In genomic region chr14:24428628-24429394, GRCh38 we compare ENCODE assay signal across 8 cellular contexts. TPM values are rescaled to one million over a fixed set of nuclear protein-coding genes. Genes with fewer than 3 reads are reported as not detected.
DNase-seq lines count a peak whose midpoint lies in the region; ATAC-seq and TF ChIP-seq lines count a peak whose summit lies in the region.

No MANE protein-coding gene starts in this region.

- no peaks in the 10 kb centered on the region for H3K27me3 Mint-ChIP-seq in activated CD4-positive, alpha-beta memory T cell treated with anti-CD3 and anti-CD28 coated beads for 36 hours
- no peaks in the 10 kb centered on the region for H3K27me3 Mint-ChIP-seq in glutamatergic neuron (ENCODE audit: unreplicated experiment)

- peak overlapping the region; percentile 96 for H3K27ac Mint-ChIP-seq in activated CD4-positive, alpha-beta memory T cell treated with anti-CD3 and anti-CD28 coated beads for 36 hours
- H3K27ac Mint-ChIP-seq in glutamatergic neuron (ENCODE audit: unreplicated experiment): no peak overlapping the region

- H3K4me3 Mint-ChIP-seq in activated CD4-positive, alpha-beta memory T cell treated with anti-CD3 and anti-CD28 coated beads for 36 hours: peak overlapping the region; percentile 88
- peak overlapping the region; percentile 83 for H3K4me3 Mint-ChIP-seq in glutamatergic neuron (ENCODE audit: unreplicated experiment)

- H3K4me1 Mint-ChIP-seq in activated CD4-positive, alpha-beta memory T cell treated with anti-CD3 and anti-CD28 coated beads for 36 hours (ENCODE audit: low read depth): peaks cover 50% of the 10 kb centered on the region
- no peaks in the 10 kb centered on the region for H3K4me1 Mint-ChIP-seq in glutamatergic neuron (ENCODE audit: low read depth, unreplicated experiment)

- H3K4me3 ChIP-seq in HFF-Myc (replicated peaks; ENCODE audit: low read depth, low read length) (peak overlapping the region; percentile 61), skin epidermis (peak overlapping the region in 2 of 7 experiments; percentile 59 to 73)

- intact Hi-C loops in activated CD4-positive, alpha-beta memory T cell treated with anti-CD3 and anti-CD28 coated beads for 36 hours (cut with micrococcal nuclease): no loop called here

- POLR2A ChIA-PET in activated CD4-positive, alpha-beta memory T cell treated with anti-CD3 and anti-CD28 coated beads for 36 hours (lab: Charles Lee): interaction anchor here (0.7 to 4.0 kb wide), 5 partner anchors 13 to 315 kb away, joined by 3 to 67 read pairs (median 19); partner anchors contain the start of genes ADCY4, DCAF11, NRL and SDR39U1
- POLR2A ChIA-PET in HEK293T (lab: Yijun Ruan, JAX): interaction anchor here (0.9 to 3.8 kb wide), 7 partner anchors 14 to 186 kb away, joined by 3 to 46 read pairs (median 13); partner anchors contain the start of genes CIDEB, NYNRIN, SDR39U1 and TINF2

- no peak for ATAC-seq in HG02870 (IDR thresholded peaks at IDR 0.05; ENCODE audit: unreplicated experiment)

- H3K36me3 Mint-ChIP-seq in activated CD4-positive, alpha-beta memory T cell treated with anti-CD3 and anti-CD28 coated beads for 36 hours: peaks cover 14% of the 10 kb centered on the region
- H3K36me3 Mint-ChIP-seq in glutamatergic neuron (ENCODE audit: unreplicated experiment): no peaks in the 10 kb centered on the region

- CTCF ChIA-PET in activated CD4-positive, alpha-beta memory T cell treated with anti-CD3 and anti-CD28 coated beads for 36 hours (lab: Charles Lee): interaction anchor here (0.9 to 21.1 kb wide), 5 partner anchors 8 to 99 kb away, joined by 4 to 968 read pairs (median 89); partner anchors contain the start of genes ADCY4, RIPK3 and SDR39U1
- CTCF ChIA-PET in HEK293T (lab: Yijun Ruan, JAX): interaction anchor here (0.7 to 6.3 kb wide), 2 partner anchors 63 to 98 kb away, joined by 3 to 145 read pairs; partner anchors contain the start of gene ADCY4

- no peak for TF ChIP-seq CTCF in HFF-Myc (IDR thresholded peaks at IDR 0.05; ENCODE audit: low read depth, low read length, missing control alignments)
- TF ChIP-seq CTCF in glutamatergic neuron (IDR thresholded peaks at IDR 0.05; ENCODE audit: partially characterized antibody, unreplicated experiment): no peak
- no peak for TF ChIP-seq CTCF in GM10266 (IDR thresholded peaks at IDR 0.05; ENCODE audit: control insufficient read depth, insufficient read depth, low read depth, missing control alignments)

- H3K9me3 Mint-ChIP-seq in activated CD4-positive, alpha-beta memory T cell treated with anti-CD3 and anti-CD28 coated beads for 36 hours: no peaks in the 10 kb centered on the region
- no peaks in the 10 kb centered on the region for H3K9me3 Mint-ChIP-seq in glutamatergic neuron (ENCODE audit: unreplicated experiment)

- H3K27ac ChIP-seq in skin epidermis: peak overlapping the region; percentile 86 to 99 (median 97)

- DNase-seq in HFF-Myc (ENCODE audit: extremely low read depth, low read depth): no peak
- peak; percentile 5 for DNase-seq in activated CD4-positive, alpha-beta memory T cell treated with anti-CD3 and anti-CD28 coated beads for 36 hours
- no peak for DNase-seq in glutamatergic neuron
- no peak for DNase-seq in GM10266 (ENCODE audit: extremely low spot score)
- no peak for DNase-seq in HEK293T (ENCODE audit: extremely low spot score)
- DNase-seq in UCSD-AML1 (lab: John Stamatoyannopoulos, UW; ENCODE audit: unreplicated experiment): no peak

TF ChIP-seq in HEK293T, 16 proteins besides CTCF, POLR2A, EP300 and RAD21:
- no peak for TF ChIP-seq SP1 (IDR thresholded peaks at IDR 0.05)
- no peak for TF ChIP-seq ARNT (IDR thresholded peaks at IDR 0.05)
- no peak for TF ChIP-seq L3MBTL2 (conservative IDR thresholded peaks at IDR 0.05)
- TF ChIP-seq CTBP1 (IDR thresholded peaks at IDR 0.05; ENCODE audit: borderline replicate concordance): no peak
- TF ChIP-seq ELF4 (IDR thresholded peaks at IDR 0.05): no peak
- TF ChIP-seq FOXK2 (IDR thresholded peaks at IDR 0.05): no peak
- no peak for TF ChIP-seq FOXM1 (IDR thresholded peaks at IDR 0.05; ENCODE audit: borderline replicate concordance)
- no peak for TF ChIP-seq LEF1 (IDR thresholded peaks at IDR 0.05; ENCODE audit: borderline replicate concordance)
- no peak for TF ChIP-seq PKNOX1 (IDR thresholded peaks at IDR 0.05)

RNA-seq across cellular contexts. Expression of gene CBLN3, which starts 0.7 kb away (rescaled TPM):
- 1 to 10 TPM; 8.6 to 9.3 TPM for total RNA-seq in activated CD4-positive, alpha-beta memory T cell treated with anti-CD3 and anti-CD28 coated beads for 36 hours
- 0.51 TPM for total RNA-seq in glutamatergic neuron (ENCODE audit: unreplicated experiment)

RNA-seq across cellular contexts. Expression of gene KHNYN, which starts 0.9 kb away (rescaled TPM):
- total RNA-seq in activated CD4-positive, alpha-beta memory T cell treated with anti-CD3 and anti-CD28 coated beads for 36 hours: 10 to 100 TPM; 62.5 to 62.9 TPM
- total RNA-seq in glutamatergic neuron (ENCODE audit: unreplicated experiment): 28.9 TPM

RNA-seq across cellular contexts. Expression of gene SDR39U1, which starts 13.8 kb away (rescaled TPM):
- total RNA-seq in activated CD4-positive, alpha-beta memory T cell treated with anti-CD3 and anti-CD28 coated beads for 36 hours: 10 to 100 TPM; 36.2 to 43.8 TPM
- total RNA-seq in glutamatergic neuron (ENCODE audit: unreplicated experiment): 70.4 TPM

RNA-seq across cellular contexts. Expression of gene NYNRIN, which starts 30.0 kb away (rescaled TPM):
- total RNA-seq in activated CD4-positive, alpha-beta memory T cell treated with anti-CD3 and anti-CD28 coated beads for 36 hours: under 1 TPM; 0.02 to 0.22 TPM
- 33.5 TPM for total RNA-seq in glutamatergic neuron (ENCODE audit: unreplicated experiment)
